In the genomic region with DNA sequence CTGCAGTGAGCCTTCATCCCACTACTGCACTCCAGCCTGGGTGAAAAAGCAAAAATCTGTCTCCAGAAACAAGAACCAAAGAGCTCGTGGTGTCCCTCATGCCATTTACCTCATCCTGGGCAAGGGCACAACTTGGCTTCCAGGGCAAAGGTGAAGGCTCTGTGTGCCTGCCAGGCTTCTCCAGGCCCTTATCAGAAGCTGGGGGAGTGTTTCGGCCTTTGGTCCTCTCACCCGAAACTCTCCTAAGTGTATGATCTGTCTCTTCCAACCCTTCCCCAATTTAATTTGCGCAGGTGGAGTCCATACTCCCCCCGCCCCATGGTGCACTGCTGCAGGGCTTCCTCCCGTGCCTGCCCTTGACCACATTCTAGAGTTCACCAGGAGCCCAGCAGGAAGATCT, we compare ENCODE assay signal across 1 cellular context.
TF ChIP-seq lines count a peak whose summit lies in the region.

No MANE protein-coding gene starts in this region.

TF ChIP-seq in GM12878, 131 proteins besides CTCF, POLR2A, EP300 and RAD21:
- TF ChIP-seq GABPA (IDR thresholded peaks at IDR 0.05; ENCODE audit: low read depth): no peak
- TF ChIP-seq, protein P1, sequence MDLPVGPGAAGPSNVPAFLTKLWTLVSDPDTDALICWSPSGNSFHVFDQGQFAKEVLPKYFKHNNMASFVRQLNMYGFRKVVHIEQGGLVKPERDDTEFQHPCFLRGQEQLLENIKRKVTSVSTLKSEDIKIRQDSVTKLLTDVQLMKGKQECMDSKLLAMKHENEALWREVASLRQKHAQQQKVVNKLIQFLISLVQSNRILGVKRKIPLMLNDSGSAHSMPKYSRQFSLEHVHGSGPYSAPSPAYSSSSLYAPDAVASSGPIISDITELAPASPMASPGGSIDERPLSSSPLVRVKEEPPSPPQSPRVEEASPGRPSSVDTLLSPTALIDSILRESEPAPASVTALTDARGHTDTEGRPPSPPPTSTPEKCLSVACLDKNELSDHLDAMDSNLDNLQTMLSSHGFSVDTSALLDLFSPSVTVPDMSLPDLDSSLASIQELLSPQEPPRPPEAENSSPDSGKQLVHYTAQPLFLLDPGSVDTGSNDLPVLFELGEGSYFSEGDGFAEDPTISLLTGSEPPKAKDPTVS (IDR thresholded peaks at IDR 0.05; ENCODE audit: low read depth, low read length): no peak
